In the genomic region with DNA sequence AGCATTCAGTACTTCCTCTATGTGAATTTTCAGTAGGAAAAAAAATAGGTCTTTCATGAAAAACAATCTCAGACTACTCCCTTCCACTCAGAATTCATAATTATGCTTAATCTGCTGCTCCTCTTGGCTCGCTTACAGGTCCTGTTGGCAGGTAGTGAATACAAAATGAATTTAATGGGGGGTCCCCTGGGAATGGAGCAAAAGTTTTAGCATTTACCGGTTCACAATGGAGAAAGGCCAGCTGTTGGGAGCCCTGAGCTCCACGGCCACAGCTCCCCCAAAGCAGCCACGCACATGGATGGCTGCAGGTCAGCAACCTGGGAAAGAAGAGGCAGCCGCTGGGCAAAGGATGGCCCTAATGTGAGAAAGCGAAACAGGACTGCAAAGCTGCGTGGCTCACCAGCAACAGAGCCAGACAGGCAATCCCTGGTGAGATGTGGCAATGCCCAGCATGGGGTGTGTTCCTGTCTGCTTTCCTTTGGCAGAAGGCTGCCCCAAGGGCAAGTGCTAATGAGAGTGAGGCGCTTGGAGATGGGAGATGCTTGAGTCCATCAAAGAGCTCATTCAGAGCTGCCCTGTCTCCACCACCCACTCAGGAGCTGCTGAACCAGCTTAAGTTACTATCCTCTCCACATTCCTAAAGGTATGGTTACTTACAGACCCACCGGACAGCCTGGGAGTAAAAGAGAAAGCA, we compare ENCODE assay signal across 11 cellular contexts.
DNase-seq lines count a peak whose midpoint lies in the region; ATAC-seq, FAIRE-seq and TF ChIP-seq lines count a peak whose summit lies in the region.
"Had no signal": no experiment of that assay in that cellular context is flagged by ENCODE, and none has a peak within 500 bp of the region (broad histone marks: within the 10 kb centered on the region; RNA-seq: fewer than 3 reads in every experiment).

No MANE protein-coding gene starts in this region.

- TF ChIP-seq CTCF in suprapubic skin (IDR thresholded peaks at IDR 0.05) = no peak

- DNase-seq in Right ventricle myocardium superior (peak; percentile 35), cardiac septum (ENCODE audit: low spot score) (no peak), NCI-H446 (lab: John Stamatoyannopoulos, UW) (peak; percentile 93 to 94), epidermal melanocyte (ENCODE audit: insufficient read length, low spot score) (peak; percentile 33), suprapubic skin (ENCODE audit: low spot score in 2 of 2) (no peak), HTR-8/SVneo (ENCODE audit: insufficient read length, low spot score) (no peak), posterior vena cava (ENCODE audit: low spot score) (no peak)
- DNase-seq: activated T-cell treated with anti-CD3 and anti-CD28 coated beads, Interleukin-2, amount 50 U/mL, for 1 hour; NK-92 treated with Interleukin-12 subunit alpha and Interleukin-12 subunit beta, amount 100 ng/mL, for 24 hours had no signal

- H3K27me3 ChIP-seq in suprapubic skin = peaks cover 4% of the 10 kb centered on the region

- no peaks in the 10 kb centered on the region for H3K9me3 ChIP-seq in suprapubic skin

- no peak for TF ChIP-seq EP300 in suprapubic skin (IDR thresholded peaks at IDR 0.05)

- H3K4me3 ChIP-seq in suprapubic skin = peak overlapping the region; percentile 16

- no peaks in the 10 kb centered on the region for H3K36me3 ChIP-seq in suprapubic skin

- H3K27ac ChIP-seq in suprapubic skin = peak overlapping the region; percentile 57

- peaks cover 11% of the 10 kb centered on the region for H3K4me1 ChIP-seq in suprapubic skin

- TF ChIP-seq POLR2A in suprapubic skin (IDR thresholded peaks at IDR 0.05) (no peak), GM18505 (IDR thresholded peaks at IDR 0.05; ENCODE audit: borderline replicate concordance, extremely low read depth, insufficient read depth, insufficient read length) (no peak)

- intact Hi-C loops in Right ventricle myocardium superior (cut with DNase I) (no loop called here), cardiac septum (cut with DNase I) (loop anchor here (10.0 kb wide), 1 partner anchor 290 kb away; no protein-coding TSS in a partner anchor), posterior vena cava (cut with DNase I) (no loop called here)

- no peak for ATAC-seq in Right ventricle myocardium superior (ENCODE audit: poor library complexity)
- ATAC-seq in GM18505 (IDR thresholded peaks at IDR 0.05; ENCODE audit: unreplicated experiment) = no peak

- FAIRE-seq in HTR-8/SVneo (lab: Jason Lieb, UNC) = no peak
- FAIRE-seq: TTC549 had no signal

- 36% methylated on average over 9 of the region's 9 CpGs for WGBS in suprapubic skin

Comparison
In these comparisons a context has a peak if more than half of its experiments do, and no peak if none do; other contexts are left out.
1. DNase-seq: peak in Right ventricle myocardium superior (single experiment), NCI-H446 (2 of 2) and epidermal melanocyte (single experiment); none in cardiac septum (single experiment), suprapubic skin (0 of 2), HTR-8/SVneo (single experiment) and posterior vena cava (single experiment).